3 cellular contexts compared by ENCODE assay signal in genomic region chr4:151376540-151376939, GRCh38.
"Had no signal": no experiment of that assay in that cellular context is flagged by ENCODE, and none has a peak within 500 bp of the region (broad histone marks: within the 10 kb centered on the region; RNA-seq: fewer than 3 reads in every experiment).

No MANE protein-coding gene starts in this region.

- H3K4me3 ChIP-seq: GM12878 had no signal

- ATAC-seq: GM12878 had no signal

- DNase-seq: GDM1, GF-D8 had no signal
